Comparison of ENCODE assay signal across 10 cellular contexts in genomic region chr1:47435506-47436303, GRCh38. TPM values are rescaled to one million over a fixed set of nuclear protein-coding genes. Genes with fewer than 3 reads are reported as not detected.
DNase-seq lines count a peak whose midpoint lies in the region; ATAC-seq and TF ChIP-seq lines count a peak whose summit lies in the region.
"Had no signal": no experiment of that assay in that cellular context is flagged by ENCODE, and none has a peak within 500 bp of the region (broad histone marks: within the 10 kb centered on the region; RNA-seq: fewer than 3 reads in every experiment).

No MANE protein-coding gene starts in this region.

- H3K27me3 ChIP-seq in A673 (replicated peaks; ENCODE audit: insufficient read depth, low read depth, low read length, poor library complexity) = peaks cover 29% of the 10 kb centered on the region

- DNase-seq in A673 (ENCODE audit: low spot score) = no peak
- DNase-seq in GM12865 (ENCODE audit: low read depth) = no peak
- DNase-seq in fibroblast of the aortic adventitia (ENCODE audit: low read depth) = no peak
- DNase-seq in Right ventricle myocardium superior = no peak

- H3K36me3 ChIP-seq in A673 (ENCODE audit: insufficient read depth, low read length, poor library complexity, severe bottlenecking) = no peaks in the 10 kb centered on the region
- H3K36me3 ChIP-seq: right atrium auricular region had no signal

- H3K4me3 ChIP-seq in A673 (ENCODE audit: low read depth, low read length, poor library complexity, severe bottlenecking) (no peak overlapping the region), GM12865 (ENCODE audit: low read depth, low read length) (peak overlapping the region; percentile 89), WI38 (ENCODE audit: low read depth, low read length) (peak overlapping the region; percentile 68; the same call in 1 of the 2 replicates), fibroblast of the aortic adventitia (ENCODE audit: low read depth, low read length) (peak overlapping the region; percentile 79)

- ATAC-seq in activated CD4-positive, CD25-positive, alpha-beta regulatory T cell treated with anti-CD3 and anti-CD28 coated beads, Interleukin-2, amount 50 U/mL, for 24 hours = no peak
- ATAC-seq in Right ventricle myocardium superior (ENCODE audit: poor library complexity) (no peak), GM19452 (IDR thresholded peaks at IDR 0.05; ENCODE audit: unreplicated experiment) (no peak), HG02840 (IDR thresholded peaks at IDR 0.05; ENCODE audit: low FRiP score, unreplicated experiment) (no peak)

- no peak for TF ChIP-seq CTCF in A673 (conservative IDR thresholded peaks at IDR 0.05; ENCODE audit: low read depth, low read length)
- TF ChIP-seq CTCF in GM12865 (IDR thresholded peaks at IDR 0.05; ENCODE audit: insufficient read depth, low read depth, low read length, missing control alignments) = no peak
- no peak for TF ChIP-seq CTCF in WI38 (IDR thresholded peaks at IDR 0.05; ENCODE audit: low read depth, low read length)
- TF ChIP-seq CTCF in fibroblast of the aortic adventitia (IDR thresholded peaks at IDR 0.05; ENCODE audit: insufficient read depth, low read length) = no peak

- no peak overlapping the region for H3K27ac ChIP-seq in A673 (ENCODE audit: low read depth, low read length, poor library complexity, severe bottlenecking)

- no peaks in the 10 kb centered on the region for H3K9me3 ChIP-seq in A673 (ENCODE audit: low read depth, low read length, poor library complexity, severe bottlenecking)
- H3K9me3 ChIP-seq: right atrium auricular region had no signal

- POLR2A ChIA-PET in A673 (lab: Charles Lee; ENCODE audit: low non-redundant PET) = interaction anchor here (0.6 kb wide), 1 partner anchor 97 kb away, joined by 27 read pairs; no protein-coding TSS in a partner anchor

- intact Hi-C loops in A673 (cut with micrococcal nuclease; ENCODE audit: unreplicated experiment) (loop anchor here (1.0 to 10.0 kb wide), 2 partner anchors 149 to 275 kb away; no protein-coding TSS in a partner anchor), Right ventricle myocardium superior (cut with DNase I) (loop anchor here (10.0 kb wide), 1 partner anchor 251 kb away; no protein-coding TSS in a partner anchor)

- CTCF ChIA-PET in A673 (lab: Charles Lee) = interaction anchor here (0.6 to 5.0 kb wide), 10 partner anchors 45 to 562 kb away, joined by 3 to 74 read pairs (median 8); partner anchors contain the start of gene TRABD2B

- BruUV-seq in A673 (replicated peaks; lab: Mats Ljungman, UMichigan) = TSS peak; percentile 25

- peaks cover 32% of the 10 kb centered on the region for H3K4me1 ChIP-seq in A673 (ENCODE audit: insufficient read depth, low read length, poor library complexity, severe bottlenecking)

RNA-seq across cellular contexts. Expression of gene FOXD2, which starts 2.1 kb away (rescaled TPM):
- total RNA-seq in A673 (2021) (0.15 and 0.17 TPM in 2 replicates), fibroblast of the aortic adventitia (ENCODE audit: low replicate concordance) (under 0.01 and 0.36 TPM in 2 replicates), Right ventricle myocardium superior (not detected)
- total RNA-seq: left ventricle myocardium superior had no signal

RNA-seq across cellular contexts. Expression of gene FOXE3, which starts 19.6 kb away (rescaled TPM):
- total RNA-seq in A673 (2021) = not detected in 2 replicates
- not detected in 2 replicates for total RNA-seq in fibroblast of the aortic adventitia (ENCODE audit: low replicate concordance)
- not detected for total RNA-seq in Right ventricle myocardium superior
- total RNA-seq: left ventricle myocardium superior, right atrium auricular region had no signal
